ENCODE assay signal across 22 cellular contexts in genomic region chr7:116734736-116735135, GRCh38.
DNase-seq lines count a peak whose midpoint lies in the region; ATAC-seq and TF ChIP-seq lines count a peak whose summit lies in the region.
"Had no signal": no experiment of that assay in that cellular context is flagged by ENCODE, and none has a peak within 500 bp of the region (broad histone marks: within the 10 kb centered on the region; RNA-seq: fewer than 3 reads in every experiment).

No MANE protein-coding gene starts in this region.

- H3K9me3 ChIP-seq in HAP-1 (no peaks in the 10 kb centered on the region), SK-N-SH (no peaks in the 10 kb centered on the region), thyroid gland (no peaks in the 10 kb centered on the region)
- H3K9me3 ChIP-seq: MG63 had no signal

- H3K9me2 ChIP-seq in SK-N-SH = no peaks in the 10 kb centered on the region

- no peaks in the 10 kb centered on the region for H3K36me3 ChIP-seq in HAP-1 (replicated peaks)
- peaks cover 8 to 20% of the 10 kb centered on the region in 2 experiments for H3K36me3 ChIP-seq in SK-N-SH (replicated peaks in 1 of 2; ENCODE audit: control insufficient read depth in 1 of 2, insufficient read depth in 2 of 2, low read length in 1 of 2)
- H3K36me3 ChIP-seq in thyroid gland = no peaks in the 10 kb centered on the region

- H3K4me1 Mint-ChIP-seq in endothelial cell (ENCODE audit: unreplicated experiment) (peaks cover 36% of the 10 kb centered on the region), progenitor cell of endocrine pancreas (ENCODE audit: low read depth) (peaks cover 56% of the 10 kb centered on the region)
- H3K4me1 Mint-ChIP-seq: CD4-positive, alpha-beta memory T cell had no signal

- TF ChIP-seq POLR2A in thyroid gland (IDR thresholded peaks at IDR 0.05) = no peak

- CTCF ChIA-PET in SK-N-SH (lab: Yijun Ruan, JAX) = interaction anchor here (0.9 to 2.0 kb wide), 2 partner anchors 146 to 476 kb away, joined by 3 to 6 read pairs; no protein-coding TSS in a partner anchor

- no peaks in the 10 kb centered on the region for H3K27me3 ChIP-seq in HAP-1 (ENCODE audit: low read depth)
- H3K27me3 ChIP-seq in SK-N-SH (ENCODE audit: insufficient read depth) = peaks cover 8% of the 10 kb centered on the region; the same call in 1 of the 2 replicates
- H3K27me3 ChIP-seq in thyroid gland = no peaks in the 10 kb centered on the region
- H3K27me3 ChIP-seq: MG63 had no signal

- peaks cover 5% of the 10 kb centered on the region for H3K27me3 Mint-ChIP-seq in endothelial cell (ENCODE audit: unreplicated experiment)
- no peaks in the 10 kb centered on the region for H3K27me3 Mint-ChIP-seq in progenitor cell of endocrine pancreas

- no peak overlapping the region for H3K4me2 ChIP-seq in SK-N-SH

- no peak overlapping the region for H3K9ac ChIP-seq in SK-N-SH
- H3K9ac ChIP-seq: GM23248 had no signal

- intact Hi-C loops in thyroid gland (cut with DNase I) = no loop called here

- H3K9me3 Mint-ChIP-seq in endothelial cell (ENCODE audit: unreplicated experiment) = no peaks in the 10 kb centered on the region
- H3K9me3 Mint-ChIP-seq in progenitor cell of endocrine pancreas (ENCODE audit: low read depth) = no peaks in the 10 kb centered on the region
- H3K9me3 Mint-ChIP-seq: CD4-positive, alpha-beta memory T cell; H9 had no signal

- H3K36me3 Mint-ChIP-seq in endothelial cell (ENCODE audit: low read depth, unreplicated experiment) (no peaks in the 10 kb centered on the region), progenitor cell of endocrine pancreas (ENCODE audit: insufficient read depth) (peaks cover 2% of the 10 kb centered on the region)
- H3K36me3 Mint-ChIP-seq: CD4-positive, alpha-beta memory T cell had no signal

- no peak for ATAC-seq in HG02642 (IDR thresholded peaks at IDR 0.05; ENCODE audit: poor library complexity, unreplicated experiment)
- ATAC-seq: Right ventricle myocardium inferior had no signal

- H3K4me3 Mint-ChIP-seq in endothelial cell (ENCODE audit: unreplicated experiment) = no peak overlapping the region
- no peak overlapping the region for H3K4me3 Mint-ChIP-seq in progenitor cell of endocrine pancreas (ENCODE audit: low read depth)
- H3K4me3 Mint-ChIP-seq: B cell; CD4-positive, alpha-beta memory T cell; H9 had no signal

- no peak overlapping the region for H3K4me3 ChIP-seq in HAP-1
- no peak overlapping the region for H3K4me3 ChIP-seq in SK-N-SH (ENCODE audit: low read depth in 2 of 2, low read length in 1 of 2)
- H3K4me3 ChIP-seq in thyroid gland (replicated peaks in 1 of 3) = no peak overlapping the region
- H3K4me3 ChIP-seq: GM23248, MG63 had no signal

- POLR2A ChIA-PET in SK-N-SH (lab: Yijun Ruan, JAX) = no interaction called here

- TF ChIP-seq CTCF in endothelial cell (IDR thresholded peaks at IDR 0.05; ENCODE audit: unreplicated experiment) (no peak), progenitor cell of endocrine pancreas (IDR thresholded peaks at IDR 0.05; ENCODE audit: unreplicated experiment) (no peak), SK-N-SH (IDR thresholded peaks at IDR 0.05) (no peak), thyroid gland (IDR thresholded peaks at IDR 0.05) (no peak)

- H3K79me2 ChIP-seq in SK-N-SH (ENCODE audit: insufficient read depth) = peaks cover 5% of the 10 kb centered on the region

- H3K27ac Mint-ChIP-seq in endothelial cell (ENCODE audit: unreplicated experiment) (peak overlapping the region; percentile 74), progenitor cell of endocrine pancreas (peak overlapping the region; percentile 5)
- H3K27ac Mint-ChIP-seq: B cell; CD4-positive, alpha-beta memory T cell had no signal

- TF ChIP-seq RAD21 in SK-N-SH (IDR thresholded peaks at IDR 0.05; ENCODE audit: low read length) = no peak

- no peak for TF ChIP-seq EP300 in SK-N-SH (IDR thresholded peaks at IDR 0.05; ENCODE audit: borderline replicate concordance in 1 of 2, low read depth in 1 of 2, low read length in 1 of 2)

- H3K27ac ChIP-seq in SK-N-SH (ENCODE audit: low read depth in 2 of 2, low read length in 1 of 2) (no peak overlapping the region), thyroid gland (no peak overlapping the region)
- H3K27ac ChIP-seq: GM23248 had no signal

- 35% methylated on average over 6 of the region's 6 CpGs for WGBS in SK-N-SH (ENCODE audit: low lambda C conversion rate)
- 90% methylated on average over 6 of the region's 6 CpGs for WGBS in thyroid gland, 2 donors

- DNase-seq in HAP-1 (ENCODE audit: low spot score in 2 of 2) (peak; percentile 40 to 54), NCI-H526 (lab: John Stamatoyannopoulos, UW) (peak; percentile 78 to 82), endothelial cell (ENCODE audit: low spot score) (no peak), progenitor cell of endocrine pancreas (ENCODE audit: low spot score, unreplicated experiment) (no peak), SK-N-SH (no peak), thyroid gland (no peak), OCI-M2 (lab: John Stamatoyannopoulos, UW; ENCODE audit: unreplicated experiment) (no peak)
- DNase-seq: Calu3; CD4-positive, alpha-beta memory T cell; GM23248; H9; MG63; NCI-H1092; NCI-H1436 treated with DMSO at 0.1 percent for 48 hours; NCI-H2029; NCI-H226; NCI-H510A treated with DMSO at 0.1 percent for 48 hours; NCI-H82; OCI-M1 had no signal

- no peaks in the 10 kb centered on the region for H4K20me1 ChIP-seq in SK-N-SH (ENCODE audit: insufficient read depth)

- H2AFZ ChIP-seq in SK-N-SH (ENCODE audit: low read depth) = no peak overlapping the region
- H2AFZ ChIP-seq: GM23248 had no signal

- H3K4me1 ChIP-seq in HAP-1 (peaks cover 75% of the 10 kb centered on the region), SK-N-SH (ENCODE audit: control insufficient read depth in 1 of 2, insufficient read depth in 2 of 2, low read depth in 1 of 2, low read length in 1 of 2) (no peaks in the 10 kb centered on the region; a peak in 2 of 4 replicates), thyroid gland (peaks cover 33 to 52% of the 10 kb centered on the region in 2 donors)

- in situ Hi-C loops in HAP-1 (cut with MboI; ENCODE audit: low sequenced_read_pairs) = no loop called here

- no peaks in the 10 kb centered on the region for H3F3A ChIP-seq in SK-N-SH (replicated peaks; ENCODE audit: insufficient read depth)

TF ChIP-seq in SK-N-SH, 30 proteins besides CTCF, POLR2A, EP300 and RAD21:
- TF ChIP-seq RXRA (IDR thresholded peaks at IDR 0.05; ENCODE audit: borderline replicate concordance, low read depth) (no peak), ZBTB33 (IDR thresholded peaks at IDR 0.05; ENCODE audit: borderline replicate concordance, low read depth) (no peak), USF1 (IDR thresholded peaks at IDR 0.05; ENCODE audit: borderline replicate concordance, low read depth) (no peak), MXI1 (IDR thresholded peaks at IDR 0.05; ENCODE audit: low read depth, low read length) (no peak), IRF3 (IDR thresholded peaks at IDR 0.05; ENCODE audit: low read depth, low read length) (no peak), POLR2AphosphoS5 (IDR thresholded peaks at IDR 0.05; ENCODE audit: low read depth, low read length) (no peak)

Comparison
In these comparisons a context has a peak if more than half of its experiments do, and no peak if none do; other contexts are left out.
1. DNase-seq: peak in HAP-1 (2 of 2) and NCI-H526 (2 of 2); none in endothelial cell (single experiment), progenitor cell of endocrine pancreas (single experiment), SK-N-SH (single experiment), thyroid gland (0 of 2) and OCI-M2 (single experiment).